8 cellular contexts compared by ENCODE assay signal in genomic region chr9:91775011-91775707, GRCh38.
DNase-seq lines count a peak whose midpoint lies in the region; ATAC-seq and TF ChIP-seq lines count a peak whose summit lies in the region.

No MANE protein-coding gene starts in this region.

- no peak overlapping the region for H3K27ac ChIP-seq in left lung

- no peaks in the 10 kb centered on the region for H3K36me3 ChIP-seq in left lung

- DNase-seq in AG09309 (ENCODE audit: low read depth) (no peak), NCI-H1930 (lab: John Stamatoyannopoulos, UW) (peak; percentile 28 to 36), left lung (peak in 1 of 2 donors; percentile 53)
- peak; percentile 16 for DNase-seq in activated CD4-positive, CD25-positive, alpha-beta regulatory T cell treated with anti-CD3 and anti-CD28 coated beads, Interleukin-2, amount 50 U/mL, for 16 hours (ENCODE audit: low read depth, low spot score)
- DNase-seq in central memory CD4-positive, alpha-beta T cell, result peak; percentile 44
- DNase-seq in stimulated activated CD8-positive, alpha-beta memory T cell treated with anti-CD3 and anti-CD28 coated beads, Interleukin-12 subunit alpha, Interleukin-12 subunit beta, amount 100 ng/mL, for 24 hours (ENCODE audit: extremely low read depth), result peak; percentile 19

- H3K4me3 ChIP-seq in AG09309 (ENCODE audit: control insufficient read depth, low read depth, low read length), result no peak overlapping the region
- H3K4me3 ChIP-seq in left lung, result no peak overlapping the region

- peaks cover 0 to 25% of the 10 kb centered on the region in 2 donors for H3K27me3 ChIP-seq in left lung

- TF ChIP-seq CTCF in AG09309 (IDR thresholded peaks at IDR 0.05; ENCODE audit: control insufficient read depth, insufficient read depth, low read depth, low read length, missing control alignments) (peak; percentile 80), left lung (IDR thresholded peaks at IDR 0.05) (peak; percentile 72 to 77)

- ATAC-seq in GM19043 (IDR thresholded peaks at IDR 0.05; ENCODE audit: low read depth, unreplicated experiment) (peak; percentile 66), left lung (peak; percentile 83), GM21526 (IDR thresholded peaks at IDR 0.05; ENCODE audit: low FRiP score, unreplicated experiment) (no peak)

- intact Hi-C loops in left lung (cut with DNase I), result no loop called here

- no peaks in the 10 kb centered on the region for H3K9me3 ChIP-seq in left lung

- H3K4me1 ChIP-seq in left lung, result peaks cover 0 to 13% of the 10 kb centered on the region in 2 donors
